In genomic region chrX:17860811-17861495, GRCh38 we compare ENCODE assay signal across 8 cellular contexts. TPM values are rescaled to one million over a fixed set of nuclear protein-coding genes. Genes with fewer than 3 reads are reported as not detected.
DNase-seq lines count a peak whose midpoint lies in the region; ATAC-seq, FAIRE-seq and TF ChIP-seq lines count a peak whose summit lies in the region.

Gene RAI2 (minus strand): TSS chrX:17861298. CDS start chrX:17802010, 59,288 bp downstream.

- DNase-seq in stimulated activated naive CD4-positive, alpha-beta T cell (lab: John Stamatoyannopoulos, UW): peak; percentile 5 to 43 (median 15)
- DNase-seq in stimulated activated naive CD4-positive, alpha-beta T cell treated with Interleukin-2 at 50 U/mL for 16 hours (lab: John Stamatoyannopoulos, UW): no peak
- no peak for DNase-seq in activated T-helper 2 cell treated with anti-CD3 and anti-CD28 coated beads, Interferon-gamma antibody, Interleukin-2, Interleukin-4, amounts not matched to agents 10 μg/mL and 5 μg/mL and 100 μg/mL, durations not matched to agents 14 hours and 24 hours and 36 hours (ENCODE audit: low spot score)
- DNase-seq in heart right ventricle (peak; percentile 25 to 34), psoas muscle (peak; percentile 30 to 54), GM19239 (ENCODE audit: insufficient read length, low spot score) (no peak), UCSD-AML1 (lab: John Stamatoyannopoulos, UW; ENCODE audit: unreplicated experiment) (no peak)

- peak in 3 of 9 donors; percentile 8 to 12 (median 9) for TF ChIP-seq CTCF in heart right ventricle (IDR thresholded peaks at IDR 0.05)
- no peak for TF ChIP-seq CTCF in psoas muscle (IDR thresholded peaks at IDR 0.05)

- H3K4me1 ChIP-seq in heart right ventricle: peaks cover 0 to 15% (median 0%) of the 10 kb centered on the region in 9 donors
- H3K4me1 ChIP-seq in psoas muscle: no peaks in the 10 kb centered on the region

- intact Hi-C loops in activated T-helper 2 cell treated with anti-CD3 and anti-CD28 coated beads, Interferon-gamma antibody, Interleukin-2, Interleukin-4, amounts not matched to agents 10 μg/mL and 5 μg/mL and 100 μg/mL, durations not matched to agents 14 hours and 24 hours and 36 hours (cut with micrococcal nuclease): no loop called here
- intact Hi-C loops in heart right ventricle (cut with DNase I) (loop anchor here in 2 of 10 donors (2.0 to 10.0 kb wide), 2 partner anchors 46 to 48 kb away; no protein-coding TSS in a partner anchor), psoas muscle (cut with DNase I) (no loop called here)

- H3K36me3 ChIP-seq in heart right ventricle: no peaks in the 10 kb centered on the region
- H3K36me3 ChIP-seq in psoas muscle (ENCODE audit: insufficient read depth in 1 of 2, low read depth in 1 of 2): no peaks in the 10 kb centered on the region

- 0 to 1% methylated on average over 18 to 58 of the region's 98 CpGs for WGBS in heart right ventricle, 2 donors
- 0 to 25% (median 4%) methylated on average over 5 to 68 of the region's 98 CpGs for WGBS in psoas muscle, 3 donors

- ATAC-seq in heart right ventricle (peak; percentile 60 to 75 (median 70)), psoas muscle (peak in 3 of 4 donors; percentile 51 to 67 (median 53)), HG03045 (IDR thresholded peaks at IDR 0.05; ENCODE audit: unreplicated experiment) (no peak)

- no peaks in the 10 kb centered on the region for H3K9me3 Mint-ChIP-seq in activated T-helper 2 cell treated with anti-CD3 and anti-CD28 coated beads, Interferon-gamma antibody, Interleukin-2, Interleukin-4, amounts not matched to agents 10 μg/mL and 5 μg/mL and 100 μg/mL, durations not matched to agents 14 hours and 24 hours and 36 hours

- H3K36me3 Mint-ChIP-seq in activated T-helper 2 cell treated with anti-CD3 and anti-CD28 coated beads, Interferon-gamma antibody, Interleukin-2, Interleukin-4, amounts not matched to agents 10 μg/mL and 5 μg/mL and 100 μg/mL, durations not matched to agents 14 hours and 24 hours and 36 hours (ENCODE audit: low read depth): no peaks in the 10 kb centered on the region

- peaks cover 0 to 71% (median 0%) of the 10 kb centered on the region in 7 donors for H3K27me3 ChIP-seq in heart right ventricle
- H3K27me3 ChIP-seq in psoas muscle (ENCODE audit: insufficient read depth in 3 of 3, low read length in 2 of 3): peaks cover 0 to 32% (median 0%) of the 10 kb centered on the region in 3 donors

- no peak within 1 kb of the TSS for H3K27ac Mint-ChIP-seq in activated T-helper 2 cell treated with anti-CD3 and anti-CD28 coated beads, Interferon-gamma antibody, Interleukin-2, Interleukin-4, amounts not matched to agents 10 μg/mL and 5 μg/mL and 100 μg/mL, durations not matched to agents 14 hours and 24 hours and 36 hours

- H3K9me3 ChIP-seq in heart right ventricle: no peaks in the 10 kb centered on the region
- no peaks in the 10 kb centered on the region for H3K9me3 ChIP-seq in psoas muscle

- FAIRE-seq in GM19239 (lab: Jason Lieb, UNC): no peak

- H3K4me3 Mint-ChIP-seq in activated T-helper 2 cell treated with anti-CD3 and anti-CD28 coated beads, Interferon-gamma antibody, Interleukin-2, Interleukin-4, amounts not matched to agents 10 μg/mL and 5 μg/mL and 100 μg/mL, durations not matched to agents 14 hours and 24 hours and 36 hours (ENCODE audit: low read depth): peak within 1 kb of the TSS; percentile 63

- peaks cover 52% of the 10 kb centered on the region for H3K27me3 Mint-ChIP-seq in activated T-helper 2 cell treated with anti-CD3 and anti-CD28 coated beads, Interferon-gamma antibody, Interleukin-2, Interleukin-4, amounts not matched to agents 10 μg/mL and 5 μg/mL and 100 μg/mL, durations not matched to agents 14 hours and 24 hours and 36 hours (ENCODE audit: low read depth)

- H3K4me1 Mint-ChIP-seq in activated T-helper 2 cell treated with anti-CD3 and anti-CD28 coated beads, Interferon-gamma antibody, Interleukin-2, Interleukin-4, amounts not matched to agents 10 μg/mL and 5 μg/mL and 100 μg/mL, durations not matched to agents 14 hours and 24 hours and 36 hours (ENCODE audit: low read depth): peaks cover 4% of the 10 kb centered on the region

- H3K27ac ChIP-seq in heart right ventricle (peak within 1 kb of the TSS; percentile 50 to 81 (median 73)), psoas muscle (peak within 1 kb of the TSS; percentile 16)

- H3K4me3 ChIP-seq in heart right ventricle (peak within 1 kb of the TSS; percentile 35 to 78 (median 70)), psoas muscle (peak within 1 kb of the TSS; percentile 65)

RNA-seq across cellular contexts. Expression of gene RAI2, which starts in this region (rescaled TPM):
- total RNA-seq in activated T-helper 2 cell treated with anti-CD3 and anti-CD28 coated beads, Interferon-gamma antibody, Interleukin-2, Interleukin-4, amounts not matched to agents 10 μg/mL and 5 μg/mL and 100 μg/mL, durations not matched to agents 14 hours and 24 hours and 36 hours: 0.16 TPM in 2 replicates
- total RNA-seq in heart right ventricle: 10 to 100 TPM; 15.5 to 25.3 (median 20.6) TPM
- 10 to 100 TPM; 18.7 to 23.2 TPM for polyA plus RNA-seq in heart right ventricle
- 1 to 10 TPM; 3.2 to 6.3 (median 3.8) TPM for total RNA-seq in psoas muscle
- 1 to 10 TPM; 3.9 to 4.8 (median 4.2) TPM for polyA plus RNA-seq in psoas muscle

Comparison
In these comparisons a context has a peak if more than half of its experiments do, and no peak if none do; other contexts are left out.
1. DNase-seq: peak in stimulated activated naive CD4-positive, alpha-beta T cell (6 of 6), heart right ventricle (2 of 2) and psoas muscle (2 of 2); none in stimulated activated naive CD4-positive, alpha-beta T cell treated with Interleukin-2 at 50 U/mL for 16 hours (single experiment), activated T-helper 2 cell treated with anti-CD3 and anti-CD28 coated beads, Interferon-gamma antibody, Interleukin-2, Interleukin-4, amounts not matched to agents 10 μg/mL and 5 μg/mL and 100 μg/mL, durations not matched to agents 14 hours and 24 hours and 36 hours (single experiment), GM19239 (single experiment) and UCSD-AML1 (single experiment).